ENCODE assay signal across 8 cellular contexts in genomic region chr12:111304642-111305071, GRCh38.
A peak's percentile ranks its signal among the peaks of the same experiment; 100 is the strongest.
DNase-seq lines count a peak whose midpoint lies in the region; ATAC-seq, FAIRE-seq and TF ChIP-seq lines count a peak whose summit lies in the region.

No MANE protein-coding gene starts in this region.

- H3K27me3 Mint-ChIP-seq in astrocyte (ENCODE audit: low read depth, unreplicated experiment): peaks cover 5% of the 10 kb centered on the region

- H3K36me3 Mint-ChIP-seq in astrocyte (ENCODE audit: low read depth, unreplicated experiment): peaks cover 6% of the 10 kb centered on the region

- no peak for ATAC-seq in sciatic nerve

- no peak overlapping the region for H3K4me3 Mint-ChIP-seq in astrocyte (ENCODE audit: unreplicated experiment)

- no peak for FAIRE-seq in astrocyte (lab: Jason Lieb, UNC)

- H3K9ac ChIP-seq in astrocyte (ENCODE audit: low read length): no peak overlapping the region

- intact Hi-C loops in sciatic nerve (cut with DNase I): no loop called here

- H3K79me2 ChIP-seq in DOHH2 (ENCODE audit: control insufficient read depth, low read length) (no peaks in the 10 kb centered on the region), astrocyte (ENCODE audit: insufficient read depth, low read length) (no peaks in the 10 kb centered on the region)

- TF ChIP-seq CTCF in DOHH2 (IDR thresholded peaks at IDR 0.05; ENCODE audit: low read depth, low read length, poor library complexity, severe bottlenecking): peak; percentile 99
- TF ChIP-seq CTCF in astrocyte (IDR thresholded peaks at IDR 0.05; ENCODE audit: insufficient read depth, low read depth, low read length): peak; percentile 66
- TF ChIP-seq CTCF in neutrophil (IDR thresholded peaks at IDR 0.05): peak; percentile 73

- H3K4me3 ChIP-seq in DOHH2 (ENCODE audit: low read length) (no peak overlapping the region), MG63 (no peak overlapping the region), astrocyte (ENCODE audit: insufficient read depth, low read depth, low read length) (no peak overlapping the region), neutrophil (ENCODE audit: low read depth in 1 of 2, low read length in 1 of 2) (no peak overlapping the region)

- H3K27ac ChIP-seq in DOHH2 (ENCODE audit: low read depth, low read length) (no peak overlapping the region), astrocyte (ENCODE audit: low read depth, low read length) (no peak overlapping the region), neutrophil (no peak overlapping the region)

- no peak overlapping the region for H3K27ac Mint-ChIP-seq in astrocyte (ENCODE audit: unreplicated experiment)

- H3K4me1 Mint-ChIP-seq in astrocyte (ENCODE audit: low read depth, unreplicated experiment): no peaks in the 10 kb centered on the region

- H3K9me3 Mint-ChIP-seq in astrocyte (ENCODE audit: unreplicated experiment): peaks cover 21% of the 10 kb centered on the region

- H3F3A ChIP-seq in DOHH2 (ENCODE audit: control insufficient read depth, insufficient read depth): no peaks in the 10 kb centered on the region

- no peak overlapping the region for H2AFZ ChIP-seq in astrocyte (ENCODE audit: low read depth, low read length)

- H3K4me1 ChIP-seq in DOHH2 (ENCODE audit: control insufficient read depth, low read length) (no peaks in the 10 kb centered on the region), astrocyte (ENCODE audit: insufficient read depth, low read length) (no peaks in the 10 kb centered on the region), neutrophil (ENCODE audit: control insufficient read depth in 1 of 2, insufficient read depth in 1 of 2, low read depth in 1 of 2, low read length in 1 of 2) (no peaks in the 10 kb centered on the region)

- H4K20me1 ChIP-seq in DOHH2 (ENCODE audit: control insufficient read depth, insufficient read depth, low read depth, low read length) (no peaks in the 10 kb centered on the region), astrocyte (ENCODE audit: insufficient read depth, low read length) (no peaks in the 10 kb centered on the region)

- H3K4me2 ChIP-seq in DOHH2 (ENCODE audit: low read length) (no peak overlapping the region), astrocyte (ENCODE audit: low read length) (no peak overlapping the region)

- peaks cover 33% of the 10 kb centered on the region for H3K9me3 ChIP-seq in DOHH2 (ENCODE audit: control insufficient read depth, insufficient read depth, low read length)
- H3K9me3 ChIP-seq in MG63: peaks cover 22% of the 10 kb centered on the region
- peaks cover 18% of the 10 kb centered on the region for H3K9me3 ChIP-seq in astrocyte (ENCODE audit: insufficient read depth, low read depth, low read length)
- H3K9me3 ChIP-seq in neutrophil: peaks cover 21% of the 10 kb centered on the region

- no peaks in the 10 kb centered on the region for H3K9me2 ChIP-seq in DOHH2 (replicated peaks; ENCODE audit: control insufficient read depth, low read length)

- H3K36me3 ChIP-seq in DOHH2 (ENCODE audit: control insufficient read depth, low read length): no peaks in the 10 kb centered on the region
- H3K36me3 ChIP-seq in MG63: no peaks in the 10 kb centered on the region
- H3K36me3 ChIP-seq in astrocyte (ENCODE audit: insufficient read depth, low read length): no peaks in the 10 kb centered on the region
- H3K36me3 ChIP-seq in neutrophil: no peaks in the 10 kb centered on the region

- DNase-seq in MG63 (peak; percentile 21), astrocyte (ENCODE audit: low read depth) (no peak), HPDE6-E6E7 (ENCODE audit: extremely low spot score) (no peak), pons (ENCODE audit: low spot score) (no peak), sciatic nerve (ENCODE audit: low spot score) (no peak), midbrain (lab: John Stamatoyannopoulos, UW) (no peak)

- H3K27me3 ChIP-seq in DOHH2 (ENCODE audit: control insufficient read depth, low read length) (no peaks in the 10 kb centered on the region), MG63 (0 out of 2 replicates have a peak, but pooled peaks cover 2% of the 10 kb centered on the region), astrocyte (ENCODE audit: insufficient read depth, low read length) (peaks cover 4% of the 10 kb centered on the region), neutrophil (no peaks in the 10 kb centered on the region)
